21 cellular contexts compared by ENCODE assay signal in the genomic region with DNA sequence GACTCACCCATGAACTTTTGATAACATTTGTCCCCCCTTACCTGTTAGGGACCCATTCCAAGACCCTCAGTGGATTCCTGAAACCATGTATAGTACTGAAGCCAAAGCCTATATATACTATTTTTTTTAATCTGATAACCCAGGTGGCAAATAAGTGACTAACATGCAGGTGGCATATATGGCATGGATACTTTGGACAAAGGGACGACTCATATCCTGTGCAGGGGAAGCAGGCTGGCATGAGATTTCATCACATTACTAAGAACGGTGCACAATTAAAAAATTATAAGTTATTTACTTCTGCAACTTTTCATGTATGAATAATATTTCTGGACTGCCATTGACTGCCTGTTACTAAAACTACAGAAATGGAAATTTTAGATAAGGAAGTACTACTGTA.
"Had no signal": no experiment of that assay in that cellular context is flagged by ENCODE, and none has a peak within 500 bp of the region (broad histone marks: within the 10 kb centered on the region; RNA-seq: fewer than 3 reads in every experiment).

No MANE protein-coding gene starts in this region.

- H3K27me3 ChIP-seq: cardiac muscle cell, colonic mucosa, heart left ventricle, neutrophil, right lobe of liver, tibial nerve had no signal

- H3K27ac Mint-ChIP-seq: activated B cell treated with CpG ODN at 0.5 μM for 24 hours; activated CD8-positive, alpha-beta T cell treated with anti-CD3 and anti-CD28 coated beads for 36 hours; activated naive CD8-positive, alpha-beta T cell; nephron progenitor cell; T-helper 2 cell treated with Interferon-gamma antibody and Interleukin-4, amounts not matched to agents 5 μg/mL and 100 μg/mL, for 36 hours had no signal

- H3K4me1 Mint-ChIP-seq: activated B cell treated with CpG ODN at 0.5 μM for 24 hours, nephron progenitor cell had no signal

- H3K27ac ChIP-seq: cardiac muscle cell, colonic mucosa, heart left ventricle, neutrophil, right lobe of liver, tibial nerve had no signal

- H3K36me3 Mint-ChIP-seq: activated naive CD8-positive, alpha-beta T cell had no signal

- H3K9me3 ChIP-seq: colonic mucosa, neutrophil, right lobe of liver, tibial nerve had no signal

- H3K4me3 ChIP-seq: cardiac muscle cell, colonic mucosa, heart left ventricle, right lobe of liver, tibial nerve had no signal

- H3K27me3 Mint-ChIP-seq: activated B cell treated with CpG ODN at 0.5 μM for 24 hours; activated CD8-positive, alpha-beta T cell treated with anti-CD3 and anti-CD28 coated beads for 36 hours; activated naive CD8-positive, alpha-beta T cell had no signal

- H3K4me3 Mint-ChIP-seq: activated B cell treated with CpG ODN at 0.5 μM for 24 hours; activated CD8-positive, alpha-beta T cell treated with anti-CD3 and anti-CD28 coated beads for 36 hours; activated naive CD8-positive, alpha-beta T cell; activated T-cell treated with anti-CD3 and anti-CD28 coated beads, Interleukin-2, amount 50 U/mL, for 4 hours; nephron progenitor cell; T-helper 2 cell treated with Interferon-gamma antibody and Interleukin-4, amounts not matched to agents 5 μg/mL and 100 μg/mL, for 36 hours had no signal

- H3K36me3 ChIP-seq: cardiac muscle cell, colonic mucosa, heart left ventricle, neutrophil, right lobe of liver, tibial nerve had no signal

- DNase-seq: activated B cell treated with CpG ODN at 0.5 μM for 24 hours; activated CD4-positive, alpha-beta T cell treated with anti-CD3 and anti-CD28 coated beads, Interleukin-2, amount 50 U/mL, for 1 hour; activated CD8-positive, alpha-beta T cell treated with anti-CD3 and anti-CD28 coated beads for 36 hours; activated naive CD4-positive, alpha-beta T cell treated with Interleukin-2 at 50 U/mL for 16 hours; activated T-cell treated with anti-CD3 and anti-CD28 coated beads, Interleukin-2, amount 50 U/mL, for 4 hours; anterior cingulate cortex; cerebellar nuclear complex; colonic mucosa; effector CD8-positive, alpha-beta T cell; heart left ventricle; left cardiac atrium; left ventricle myocardium superior; nephron progenitor cell; right lobe of liver; stimulated activated CD4-positive, alpha-beta T cell treated with anti-CD3 and anti-CD28 coated beads, Interleukin-2, amount 100 ng/mL, for 48 hours; stimulated activated naive CD4-positive, alpha-beta T cell treated with Interleukin-2 at 50 U/mL for 16 hours had no signal

- H3K4me1 ChIP-seq: colonic mucosa, heart left ventricle, right lobe of liver, tibial nerve had no signal

- ATAC-seq: activated CD8-positive, alpha-beta T cell treated with anti-CD3 and anti-CD28 coated beads for 36 hours; activated T-cell treated with anti-CD3 and anti-CD28 coated beads, Interleukin-2, amount 50 U/mL, for 4 hours; heart left ventricle; left cardiac atrium; left ventricle myocardium superior; right lobe of liver had no signal

- H3K9me3 Mint-ChIP-seq: activated CD8-positive, alpha-beta T cell treated with anti-CD3 and anti-CD28 coated beads for 36 hours; activated T-cell treated with anti-CD3 and anti-CD28 coated beads, Interleukin-2, amount 50 U/mL, for 4 hours; nephron progenitor cell had no signal
